ENCODE assay signal across 1 cellular context in the genomic region with DNA sequence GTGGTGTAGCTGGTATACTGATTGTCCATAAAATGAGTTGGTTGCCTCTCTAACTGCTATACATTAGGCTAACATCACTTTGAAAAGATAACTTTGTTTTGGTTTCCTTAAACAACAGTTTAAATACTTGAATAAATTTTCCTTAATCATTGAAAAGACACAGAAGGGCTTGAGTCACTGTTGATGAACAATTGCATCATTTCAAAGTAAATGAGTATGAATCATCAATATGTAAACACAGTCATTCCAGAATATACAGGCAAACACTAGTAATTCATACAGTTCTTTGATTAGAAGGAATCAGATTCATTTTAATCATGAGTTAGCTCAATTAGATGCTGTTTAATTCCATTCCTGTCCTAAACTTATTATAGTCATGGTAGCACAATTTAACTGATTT.
A peak's percentile ranks its signal among the peaks of the same experiment; 100 is the strongest.
TF ChIP-seq lines count a peak whose summit lies in the region.

No MANE protein-coding gene starts in this region.

TF ChIP-seq in K562, 482 proteins besides CTCF, POLR2A, EP300 and RAD21 (continued from another document):
- TF ChIP-seq, protein P1, sequence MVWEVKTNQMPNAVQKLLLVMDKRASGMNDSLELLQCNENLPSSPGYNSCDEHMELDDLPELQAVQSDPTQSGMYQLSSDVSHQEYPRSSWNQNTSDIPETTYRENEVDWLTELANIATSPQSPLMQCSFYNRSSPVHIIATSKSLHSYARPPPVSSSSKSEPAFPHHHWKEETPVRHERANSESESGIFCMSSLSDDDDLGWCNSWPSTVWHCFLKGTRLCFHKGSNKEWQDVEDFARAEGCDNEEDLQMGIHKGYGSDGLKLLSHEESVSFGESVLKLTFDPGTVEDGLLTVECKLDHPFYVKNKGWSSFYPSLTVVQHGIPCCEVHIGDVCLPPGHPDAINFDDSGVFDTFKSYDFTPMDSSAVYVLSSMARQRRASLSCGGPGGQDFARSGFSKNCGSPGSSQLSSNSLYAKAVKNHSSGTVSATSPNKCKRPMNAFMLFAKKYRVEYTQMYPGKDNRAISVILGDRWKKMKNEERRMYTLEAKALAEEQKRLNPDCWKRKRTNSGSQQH (CRISPR knock-in tag; IDR thresholded peaks at IDR 0.05), result no peak
- TF ChIP-seq JUND (IDR thresholded peaks at IDR 0.05; ENCODE audit: borderline replicate concordance, low read depth, low read length), result peak; percentile 72; the same call in 1 of the 2 replicates
- TF ChIP-seq JUND (tag; IDR thresholded peaks at IDR 0.05; ENCODE audit: borderline replicate concordance, low read depth, low read length), result no peak
- peak; percentile 62 to 83; a peak in 2 of 4 replicates for TF ChIP-seq TRIM24 (IDR thresholded peaks at IDR 0.05)
- TF ChIP-seq SMARCA4 (IDR thresholded peaks at IDR 0.05), result no peak
- no peak for TF ChIP-seq HCFC1 (IDR thresholded peaks at IDR 0.05; ENCODE audit: low read depth, low read length)
- TF ChIP-seq SREBF2 (CRISPR knock-in tag; IDR thresholded peaks at IDR 0.05), result no peak
- TF ChIP-seq TEAD1 (CRISPR knock-in tag; IDR thresholded peaks at IDR 0.05), result no peak
- no peak for TF ChIP-seq NCOR1 (IDR thresholded peaks at IDR 0.05)
- TF ChIP-seq CHCHD3 (CRISPR knock-in tag; IDR thresholded peaks at IDR 0.05), result no peak
- TF ChIP-seq HDAC6 (IDR thresholded peaks at IDR 0.05; ENCODE audit: low read depth, low read length), result no peak
- no peak for TF ChIP-seq NFYB (IDR thresholded peaks at IDR 0.05; ENCODE audit: extremely low read depth, insufficient read length)
- TF ChIP-seq, protein P2, sequence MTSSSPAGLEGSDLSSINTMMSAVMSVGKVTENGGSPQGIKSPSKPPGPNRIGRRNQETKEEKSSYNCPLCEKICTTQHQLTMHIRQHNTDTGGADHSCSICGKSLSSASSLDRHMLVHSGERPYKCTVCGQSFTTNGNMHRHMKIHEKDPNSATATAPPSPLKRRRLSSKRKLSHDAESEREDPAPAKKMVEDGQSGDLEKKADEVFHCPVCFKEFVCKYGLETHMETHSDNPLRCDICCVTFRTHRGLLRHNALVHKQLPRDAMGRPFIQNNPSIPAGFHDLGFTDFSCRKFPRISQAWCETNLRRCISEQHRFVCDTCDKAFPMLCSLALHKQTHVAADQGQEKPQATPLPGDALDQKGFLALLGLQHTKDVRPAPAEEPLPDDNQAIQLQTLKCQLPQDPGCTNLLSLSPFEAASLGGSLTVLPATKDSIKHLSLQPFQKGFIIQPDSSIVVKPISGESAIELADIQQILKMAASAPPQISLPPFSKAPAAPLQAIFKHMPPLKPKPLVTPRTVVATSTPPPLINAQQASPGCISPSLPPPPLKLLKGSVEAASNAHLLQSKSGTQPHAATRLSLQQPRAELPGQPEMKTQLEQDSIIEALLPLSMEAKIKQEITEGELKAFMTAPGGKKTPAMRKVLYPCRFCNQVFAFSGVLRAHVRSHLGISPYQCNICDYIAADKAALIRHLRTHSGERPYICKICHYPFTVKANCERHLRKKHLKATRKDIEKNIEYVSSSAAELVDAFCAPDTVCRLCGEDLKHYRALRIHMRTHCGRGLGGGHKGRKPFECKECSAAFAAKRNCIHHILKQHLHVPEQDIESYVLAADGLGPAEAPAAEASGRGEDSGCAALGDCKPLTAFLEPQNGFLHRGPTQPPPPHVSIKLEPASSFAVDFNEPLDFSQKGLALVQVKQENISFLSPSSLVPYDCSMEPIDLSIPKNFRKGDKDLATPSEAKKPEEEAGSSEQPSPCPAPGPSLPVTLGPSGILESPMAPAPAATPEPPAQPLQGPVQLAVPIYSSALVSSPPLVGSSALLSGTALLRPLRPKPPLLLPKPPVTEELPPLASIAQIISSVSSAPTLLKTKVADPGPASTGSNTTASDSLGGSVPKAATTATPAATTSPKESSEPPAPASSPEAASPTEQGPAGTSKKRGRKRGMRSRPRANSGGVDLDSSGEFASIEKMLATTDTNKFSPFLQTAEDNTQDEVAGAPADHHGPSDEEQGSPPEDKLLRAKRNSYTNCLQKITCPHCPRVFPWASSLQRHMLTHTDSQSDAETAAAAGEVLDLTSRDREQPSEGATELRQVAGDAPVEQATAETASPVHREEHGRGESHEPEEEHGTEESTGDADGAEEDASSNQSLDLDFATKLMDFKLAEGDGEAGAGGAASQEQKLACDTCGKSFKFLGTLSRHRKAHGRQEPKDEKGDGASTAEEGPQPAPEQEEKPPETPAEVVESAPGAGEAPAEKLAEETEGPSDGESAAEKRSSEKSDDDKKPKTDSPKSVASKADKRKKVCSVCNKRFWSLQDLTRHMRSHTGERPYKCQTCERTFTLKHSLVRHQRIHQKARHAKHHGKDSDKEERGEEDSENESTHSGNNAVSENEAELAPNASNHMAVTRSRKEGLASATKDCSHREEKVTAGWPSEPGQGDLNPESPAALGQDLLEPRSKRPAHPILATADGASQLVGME (CRISPR knock-in tag; IDR thresholded peaks at IDR 0.05), result no peak
